2 cellular contexts compared by ENCODE assay signal in genomic region chr19:49916839-49917733, GRCh38.
TF ChIP-seq lines count a peak whose summit lies in the region.

No MANE protein-coding gene starts in this region.

TF ChIP-seq in SK-N-SH, 30 proteins besides CTCF, POLR2A, EP300 and RAD21:
- TF ChIP-seq MEF2A (IDR thresholded peaks at IDR 0.05; ENCODE audit: borderline replicate concordance, low read depth) (no peak), JUND (IDR thresholded peaks at IDR 0.05) (no peak), EZH2phosphoT487 (IDR thresholded peaks at IDR 0.05; ENCODE audit: borderline replicate concordance, low read depth) (no peak), SIN3A (IDR thresholded peaks at IDR 0.05; ENCODE audit: borderline replicate concordance, low read depth, low read length) (no peak), MAX (IDR thresholded peaks at IDR 0.05; ENCODE audit: low read depth) (no peak), FOXM1 (IDR thresholded peaks at IDR 0.05; ENCODE audit: low read depth) (no peak), NRF1 (IDR thresholded peaks at IDR 0.05; ENCODE audit: low read depth, low read length) (no peak), RXRA (IDR thresholded peaks at IDR 0.05; ENCODE audit: borderline replicate concordance, low read depth) (no peak), TEAD4 (IDR thresholded peaks at IDR 0.05; ENCODE audit: borderline replicate concordance, insufficient read depth) (no peak), PBX3 (IDR thresholded peaks at IDR 0.05) (no peak), GABPA (IDR thresholded peaks at IDR 0.05; ENCODE audit: low read depth) (no peak), TCF12 (IDR thresholded peaks at IDR 0.05) (no peak)

TF ChIP-seq in SK-N-SH treated with all-trans-retinoic acid at 6 μM for 48 hours, 23 proteins besides CTCF, POLR2A, EP300 and RAD21 (continued from another document):
- TF ChIP-seq ARNTL (CRISPR knock-in tag; IDR thresholded peaks at IDR 0.05; ENCODE audit: borderline replicate concordance, low read depth) (no peak), ZNF70 (CRISPR knock-in tag; IDR thresholded peaks at IDR 0.05) (no peak), ESRRG (CRISPR knock-in tag; IDR thresholded peaks at IDR 0.05) (no peak), ZFP30 (CRISPR knock-in tag; IDR thresholded peaks at IDR 0.05) (no peak), CSRNP3 (CRISPR knock-in tag; IDR thresholded peaks at IDR 0.05) (no peak), ZNF565 (CRISPR knock-in tag; conservative IDR thresholded peaks at IDR 0.05; ENCODE audit: low read depth) (no peak), CREB5 (CRISPR knock-in tag; IDR thresholded peaks at IDR 0.05; ENCODE audit: low read depth) (no peak)
